In genomic region chr13:33548065-33548464, GRCh38 we compare ENCODE assay signal across 17 cellular contexts.
DNase-seq lines count a peak whose midpoint lies in the region; ATAC-seq and FAIRE-seq lines count a peak whose summit lies in the region.
"Had no signal": no experiment of that assay in that cellular context is flagged by ENCODE, and none has a peak within 500 bp of the region (broad histone marks: within the 10 kb centered on the region; RNA-seq: fewer than 3 reads in every experiment).

No MANE protein-coding gene starts in this region.

- peak overlapping the region in 10 of 11 experiments; percentile 8 to 68 (median 46); a peak in 14 of 22 replicates for H3K4me2 ChIP-seq in BLaER1 treated with 17β-estradiol and CSF1 and Interleukin-3, amounts not matched to agents 10 nM and 100 nM

- H3K27me3 ChIP-seq in BLaER1 treated with 17β-estradiol and CSF1 and Interleukin-3, amounts not matched to agents 10 nM and 100 nM: no peaks in the 10 kb centered on the region

- no peak overlapping the region for H3K9ac ChIP-seq in BLaER1 treated with 17β-estradiol and CSF1 and Interleukin-3, amounts not matched to agents 10 nM and 100 nM
- H3K9ac ChIP-seq: parathyroid adenoma had no signal

- FAIRE-seq in GM19239 (lab: Jason Lieb, UNC): peak; percentile 75
- FAIRE-seq: bronchial epithelial cell had no signal

- no peaks in the 10 kb centered on the region for H4K20me1 ChIP-seq in BLaER1 treated with 17β-estradiol and CSF1 and Interleukin-3, amounts not matched to agents 10 nM and 100 nM

- H3K4me3 ChIP-seq in BLaER1 treated with 17β-estradiol and CSF1 and Interleukin-3, amounts not matched to agents 10 nM and 100 nM: no peak overlapping the region

- H3K9me3 Mint-ChIP-seq in activated T-cell treated with anti-CD3 and anti-CD28 coated beads, Interleukin-2, amount 50 U/mL, for 4 hours: no peaks in the 10 kb centered on the region
- H3K9me3 Mint-ChIP-seq: immature natural killer cell, T-cell had no signal

- DNase-seq in GM19239 (ENCODE audit: insufficient read length, low spot score): no peak
- DNase-seq in NCI-H748 treated with DMSO at 0.1 percent for 48 hours (lab: John Stamatoyannopoulos, UW): peak; percentile 29
- DNase-seq in NCI-H1417 (lab: John Stamatoyannopoulos, UW): no peak
- DNase-seq in HT-29 (ENCODE audit: low spot score): no peak
- no peak for DNase-seq in activated T-cell treated with anti-CD3 and anti-CD28 coated beads, Interleukin-2, amount 50 U/mL, for 4 hours
- DNase-seq: activated CD8-positive, alpha-beta T cell treated with anti-CD3 and anti-CD28 coated beads, Interleukin-2, amount 10 ng/mL, durations not matched to agents 7 days and 5 days; immature natural killer cell; NCI-H2029; NCI-H510A treated with DMSO at 0.1 percent for 48 hours; substantia nigra; T-cell had no signal

- ATAC-seq in GM19463 (IDR thresholded peaks at IDR 0.05; ENCODE audit: unreplicated experiment): no peak
- ATAC-seq in activated T-cell treated with anti-CD3 and anti-CD28 coated beads, Interleukin-2, amount 50 U/mL, for 4 hours: no peak
- ATAC-seq: activated CD8-positive, alpha-beta T cell treated with anti-CD3 and anti-CD28 coated beads, Interleukin-2, amount 10 ng/mL, durations not matched to agents 7 days and 5 days; T-cell had no signal

- H3K4me1 Mint-ChIP-seq in activated T-cell treated with anti-CD3 and anti-CD28 coated beads, Interleukin-2, amount 50 U/mL, for 4 hours (ENCODE audit: low read depth): peaks cover 22% of the 10 kb centered on the region

- H3K4me1 ChIP-seq in BLaER1 treated with 17β-estradiol and CSF1 and Interleukin-3, amounts not matched to agents 10 nM and 100 nM: peaks cover 12 to 44% (median 22%) of the 10 kb centered on the region in 10 experiments

- no peaks in the 10 kb centered on the region for H3K36me3 Mint-ChIP-seq in activated T-cell treated with anti-CD3 and anti-CD28 coated beads, Interleukin-2, amount 50 U/mL, for 4 hours (ENCODE audit: insufficient read depth)

- H3K27ac ChIP-seq in BLaER1 treated with 17β-estradiol and CSF1 and Interleukin-3, amounts not matched to agents 10 nM and 100 nM: peak overlapping the region in 5 of 11 experiments; percentile 3 to 51 (median 28); a peak in 5 of 22 replicates
- H3K27ac ChIP-seq in cingulate gyrus (ENCODE audit: low read depth, low read length): peak overlapping the region; percentile 4
- H3K27ac ChIP-seq: parathyroid adenoma had no signal

- no peaks in the 10 kb centered on the region for H3K27me3 Mint-ChIP-seq in activated T-cell treated with anti-CD3 and anti-CD28 coated beads, Interleukin-2, amount 50 U/mL, for 4 hours (ENCODE audit: low read depth)
- H3K27me3 Mint-ChIP-seq: T-cell had no signal

- no peaks in the 10 kb centered on the region for H3K36me3 ChIP-seq in BLaER1 treated with 17β-estradiol and CSF1 and Interleukin-3, amounts not matched to agents 10 nM and 100 nM

- peaks cover 0 to 8% (median 0%) of the 10 kb centered on the region in 11 experiments; a peak in 4 of 22 replicates for H3K9me3 ChIP-seq in BLaER1 treated with 17β-estradiol and CSF1 and Interleukin-3, amounts not matched to agents 10 nM and 100 nM (replicated peaks in 1 of 11)

- H3K4me3 Mint-ChIP-seq in activated T-cell treated with anti-CD3 and anti-CD28 coated beads, Interleukin-2, amount 50 U/mL, for 4 hours: no peak overlapping the region
- H3K4me3 Mint-ChIP-seq: activated CD8-positive, alpha-beta T cell treated with anti-CD3 and anti-CD28 coated beads, Interleukin-2, amount 10 ng/mL, durations not matched to agents 7 days and 5 days; activated T-helper 1 cell treated with anti-CD3 and anti-CD28 coated beads, Interleukin-12 subunit alpha, Interleukin-12 subunit beta, Interleukin-2, Interleukin-4 antibody, amounts not matched to agents 30 ng/mL and 10 ng/mL and 1 ng/mL, durations not matched to agents 14 hours and 24 hours and 36 hours; immature natural killer cell; T-cell had no signal
